1 cellular context compared by ENCODE assay signal in the genomic region with DNA sequence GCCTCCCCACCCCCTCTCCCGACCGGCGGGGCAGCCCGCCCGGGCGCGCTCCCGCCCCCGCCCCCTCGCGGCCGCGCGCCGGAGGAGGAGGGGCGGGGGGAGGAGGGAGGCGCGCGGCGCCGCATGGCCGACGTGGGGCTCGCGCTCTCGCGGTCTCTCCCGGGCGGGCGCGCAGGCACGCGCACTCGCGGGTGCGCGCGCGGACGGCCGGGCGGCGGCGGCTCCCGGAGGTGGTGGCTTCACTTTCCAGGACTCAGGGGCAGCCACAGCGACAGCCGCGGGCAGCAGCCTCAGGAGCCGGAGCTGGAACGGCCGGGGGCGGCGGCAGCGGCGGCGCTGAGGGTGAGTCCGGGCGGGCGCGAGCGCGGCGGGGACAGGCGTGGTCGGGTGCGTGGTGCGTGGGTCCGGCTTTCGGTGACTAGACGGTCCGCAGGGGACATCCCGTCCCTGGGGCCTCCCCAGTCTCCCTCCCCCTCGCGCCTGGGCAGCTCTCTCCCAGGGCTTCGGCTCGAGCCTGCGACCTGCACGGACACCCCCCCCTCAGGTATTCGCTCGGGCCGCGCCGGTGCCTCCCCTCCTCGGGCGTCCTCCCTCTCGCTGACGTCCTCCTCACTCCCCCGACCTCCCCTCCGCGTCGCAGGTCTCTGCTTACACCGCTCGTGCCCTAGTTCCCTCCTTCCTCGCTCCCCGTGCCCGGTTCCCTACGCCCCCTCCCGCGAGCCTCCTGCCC.
TF ChIP-seq lines count a peak whose summit lies in the region.

Gene UBE2E2, plus strand, starts transcription at position 407 of the 730 bp plus-strand sequence.

TF ChIP-seq in WTC11, 78 proteins besides CTCF, POLR2A, EP300 and RAD21 (continued from another document):
- TF ChIP-seq, protein P1, sequence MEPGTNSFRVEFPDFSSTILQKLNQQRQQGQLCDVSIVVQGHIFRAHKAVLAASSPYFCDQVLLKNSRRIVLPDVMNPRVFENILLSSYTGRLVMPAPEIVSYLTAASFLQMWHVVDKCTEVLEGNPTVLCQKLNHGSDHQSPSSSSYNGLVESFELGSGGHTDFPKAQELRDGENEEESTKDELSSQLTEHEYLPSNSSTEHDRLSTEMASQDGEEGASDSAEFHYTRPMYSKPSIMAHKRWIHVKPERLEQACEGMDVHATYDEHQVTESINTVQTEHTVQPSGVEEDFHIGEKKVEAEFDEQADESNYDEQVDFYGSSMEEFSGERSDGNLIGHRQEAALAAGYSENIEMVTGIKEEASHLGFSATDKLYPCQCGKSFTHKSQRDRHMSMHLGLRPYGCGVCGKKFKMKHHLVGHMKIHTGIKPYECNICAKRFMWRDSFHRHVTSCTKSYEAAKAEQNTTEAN (CRISPR knock-in tag; IDR thresholded peaks at IDR 0.05): 0 out of 2 replicates have a peak, but pooled peaks have one; percentile 41
- TF ChIP-seq NFE2L1 (CRISPR knock-in tag; IDR thresholded peaks at IDR 0.05): 0 out of 2 replicates have a peak, but pooled peaks have one; percentile 56
- TF ChIP-seq EMX1 (CRISPR knock-in tag; IDR thresholded peaks at IDR 0.05): peak; percentile 43; the same call in 1 of the 2 replicates
- TF ChIP-seq MYBL2 (CRISPR knock-in tag; IDR thresholded peaks at IDR 0.05): peak; percentile 63; the same call in 1 of the 2 replicates
